27 cellular contexts compared by ENCODE assay signal in genomic region chr12:68912916-68913315, GRCh38. TPM values are rescaled to one million over a fixed set of nuclear protein-coding genes. Genes with fewer than 3 reads are reported as not detected.
A peak's percentile ranks its signal among the peaks of the same experiment; 100 is the strongest.
DNase-seq lines count a peak whose midpoint lies in the region; ATAC-seq and TF ChIP-seq lines count a peak whose summit lies in the region.
"Had no signal": no experiment of that assay in that cellular context is flagged by ENCODE, and none has a peak within 500 bp of the region (broad histone marks: within the 10 kb centered on the region; RNA-seq: fewer than 3 reads in every experiment).

No MANE protein-coding gene starts in this region.

- H3K9me3 ChIP-seq in GM23248 (ENCODE audit: low read depth) (no peaks in the 10 kb centered on the region), Loucy (ENCODE audit: insufficient read depth, low read depth, low read length) (no peaks in the 10 kb centered on the region)
- H3K9me3 ChIP-seq: gastrocnemius medialis, SJCRH30 had no signal

- H3K4me3 ChIP-seq in GM23248 (no peak overlapping the region), Loucy (ENCODE audit: low read length, poor library complexity, severe bottlenecking) (no peak overlapping the region), epithelial cell of proximal tubule (ENCODE audit: low read depth, low read length) (no peak overlapping the region)
- H3K4me3 ChIP-seq: BLaER1 treated with 17β-estradiol and CSF1 and Interleukin-3, amounts not matched to agents 10 nM and 100 nM; gastrocnemius medialis; lung; SJCRH30 had no signal

- in situ Hi-C loops in GM23248 (cut with MboI) = no loop called here

- no peaks in the 10 kb centered on the region for H3K27me3 ChIP-seq in GM23248 (replicated peaks; ENCODE audit: insufficient read depth)
- H3K27me3 ChIP-seq in Loucy (ENCODE audit: insufficient read depth, low read length, poor library complexity, severe bottlenecking) = no peaks in the 10 kb centered on the region
- H3K27me3 ChIP-seq: BLaER1 treated with 17β-estradiol and CSF1 and Interleukin-3, amounts not matched to agents 10 nM and 100 nM; gastrocnemius medialis; SJCRH30 had no signal

- peak; percentile 16 for DNase-seq in GM23248
- no peak for DNase-seq in epithelial cell of proximal tubule (ENCODE audit: low read depth)
- DNase-seq in nephron progenitor cell = no peak
- DNase-seq in caudate nucleus (lab: John Stamatoyannopoulos, UW) = no peak
- no peak for DNase-seq in activated CD4-positive, alpha-beta memory T cell treated with anti-CD3 and anti-CD28 coated beads for 36 hours
- no peak for DNase-seq in NCI-H1048 (lab: John Stamatoyannopoulos, UW)
- DNase-seq: activated B cell treated with CpG ODN at 0.5 μM for 24 hours; activated CD4-positive, alpha-beta T cell treated with anti-CD3 and anti-CD28 coated beads, Interleukin-2, amount 50 U/mL, for 1 hour; activated gamma-delta T cell; activated naive CD8-positive, alpha-beta T cell treated with anti-CD3 and anti-CD28 coated beads, Interleukin-2, amount 10 ng/mL, durations not matched to agents 7 days and 5 days; activated T-cell treated with anti-CD3 and anti-CD28 coated beads, Interleukin-2, amount 50 U/mL, for 24 hours; gastrocnemius medialis; NCI-H1092; NCI-H1694 treated with DMSO at 0.1 percent for 48 hours; NCI-H446 treated with DMSO at 0.1 percent for 48 hours; NCI-H82; RPMI8226; SJCRH30; T-cell had no signal

- no peaks in the 10 kb centered on the region for H3K27me3 Mint-ChIP-seq in nephron progenitor cell (ENCODE audit: low read depth, poor library complexity)
- H3K27me3 Mint-ChIP-seq in activated CD4-positive, alpha-beta memory T cell treated with anti-CD3 and anti-CD28 coated beads for 36 hours = no peaks in the 10 kb centered on the region
- H3K27me3 Mint-ChIP-seq: activated B cell treated with CpG ODN at 0.5 μM for 24 hours; activated naive CD8-positive, alpha-beta T cell treated with anti-CD3 and anti-CD28 coated beads, Interleukin-2, amount 10 ng/mL, durations not matched to agents 7 days and 5 days; dendritic cell treated with granulocyte-macrophage colony-stimulating factor and Interleukin-4, amounts not matched to agents 40 ng/mL and 50 ng/mL, for 4 days; T-cell; type B pancreatic cell had no signal

- intact Hi-C loops in activated CD4-positive, alpha-beta memory T cell treated with anti-CD3 and anti-CD28 coated beads for 36 hours (cut with micrococcal nuclease) = no loop called here

- H3K9me2 ChIP-seq in GM23248 (ENCODE audit: insufficient read depth) = no peaks in the 10 kb centered on the region
- no peaks in the 10 kb centered on the region for H3K9me2 ChIP-seq in Loucy (replicated peaks; ENCODE audit: low read depth, low read length)

- ATAC-seq in HG03039 (IDR thresholded peaks at IDR 0.05; ENCODE audit: unreplicated experiment) = no peak
- ATAC-seq: stimulated activated effector memory CD8-positive, alpha-beta T cell treated with anti-CD3 and anti-CD28 coated beads, Interleukin-12 subunit alpha, Interleukin-12 subunit beta, amount 100 ng/mL, for 72 hours; T-cell had no signal

- CTCF ChIA-PET in activated CD4-positive, alpha-beta memory T cell treated with anti-CD3 and anti-CD28 coated beads for 36 hours (lab: Charles Lee) = no interaction called here

- H3K27ac ChIP-seq in GM23248 (no peak overlapping the region), caudate nucleus (ENCODE audit: low read depth, low read length) (no peak overlapping the region)
- H3K27ac ChIP-seq: BLaER1 treated with 17β-estradiol and CSF1 and Interleukin-3, amounts not matched to agents 10 nM and 100 nM; SJCRH30 had no signal

- H3K79me2 ChIP-seq in GM23248 (ENCODE audit: insufficient read depth) (no peaks in the 10 kb centered on the region), Loucy (ENCODE audit: insufficient read depth, low read length) (no peaks in the 10 kb centered on the region)

- no peak overlapping the region for H3K4me2 ChIP-seq in GM23248 (ENCODE audit: unreplicated experiment)
- H3K4me2 ChIP-seq in Loucy (ENCODE audit: low read depth, low read length, poor library complexity, severe bottlenecking) = no peak overlapping the region
- H3K4me2 ChIP-seq: BLaER1 treated with 17β-estradiol and CSF1 and Interleukin-3, amounts not matched to agents 10 nM and 100 nM had no signal

- POLR2A ChIA-PET in activated CD4-positive, alpha-beta memory T cell treated with anti-CD3 and anti-CD28 coated beads for 36 hours (lab: Charles Lee) = no interaction called here

- H3K4me1 Mint-ChIP-seq in nephron progenitor cell = no peaks in the 10 kb centered on the region
- H3K4me1 Mint-ChIP-seq in activated CD4-positive, alpha-beta memory T cell treated with anti-CD3 and anti-CD28 coated beads for 36 hours (ENCODE audit: low read depth) = peaks cover 11% of the 10 kb centered on the region
- H3K4me1 Mint-ChIP-seq: activated B cell treated with CpG ODN at 0.5 μM for 24 hours; activated naive CD8-positive, alpha-beta T cell treated with anti-CD3 and anti-CD28 coated beads, Interleukin-2, amount 10 ng/mL, durations not matched to agents 7 days and 5 days; stimulated activated effector memory CD8-positive, alpha-beta T cell treated with anti-CD3 and anti-CD28 coated beads, Interleukin-12 subunit alpha, Interleukin-12 subunit beta, amount 100 ng/mL, for 72 hours had no signal

- H3K4me1 ChIP-seq in GM23248 (ENCODE audit: insufficient read depth) = peaks cover 27% of the 10 kb centered on the region
- H3K4me1 ChIP-seq in Loucy (ENCODE audit: insufficient read depth, low read length, poor library complexity, severe bottlenecking) = no peaks in the 10 kb centered on the region
- H3K4me1 ChIP-seq: gastrocnemius medialis, SJCRH30 had no signal

- H3K4me3 Mint-ChIP-seq in nephron progenitor cell = no peak overlapping the region
- H3K4me3 Mint-ChIP-seq in activated CD4-positive, alpha-beta memory T cell treated with anti-CD3 and anti-CD28 coated beads for 36 hours = no peak overlapping the region
- H3K4me3 Mint-ChIP-seq: activated B cell treated with CpG ODN at 0.5 μM for 24 hours; activated naive CD8-positive, alpha-beta T cell treated with anti-CD3 and anti-CD28 coated beads, Interleukin-2, amount 10 ng/mL, durations not matched to agents 7 days and 5 days; activated T-cell treated with anti-CD3 and anti-CD28 coated beads, Interleukin-2, amount 50 U/mL, for 24 hours; dendritic cell treated with granulocyte-macrophage colony-stimulating factor and Interleukin-4, amounts not matched to agents 40 ng/mL and 50 ng/mL, for 4 days; stimulated activated effector memory CD8-positive, alpha-beta T cell treated with anti-CD3 and anti-CD28 coated beads, Interleukin-12 subunit alpha, Interleukin-12 subunit beta, amount 100 ng/mL, for 72 hours; T-cell; type B pancreatic cell had no signal

- peak; percentile 25; the same call in 1 of the 2 replicates for TF ChIP-seq CTCF in Loucy (conservative IDR thresholded peaks at IDR 0.05; ENCODE audit: low read length)
- peak; percentile 29 for TF ChIP-seq CTCF in epithelial cell of proximal tubule (conservative IDR thresholded peaks at IDR 0.05; ENCODE audit: low read depth, low read length)
- TF ChIP-seq CTCF in nephron progenitor cell (IDR thresholded peaks at IDR 0.05) = no peak

- H4K20me1 ChIP-seq in GM23248 (ENCODE audit: insufficient read depth) (no peaks in the 10 kb centered on the region), Loucy (ENCODE audit: insufficient read depth, low read length, poor library complexity, severe bottlenecking) (no peaks in the 10 kb centered on the region)

- no peaks in the 10 kb centered on the region for H3K9me3 Mint-ChIP-seq in nephron progenitor cell
- H3K9me3 Mint-ChIP-seq in activated CD4-positive, alpha-beta memory T cell treated with anti-CD3 and anti-CD28 coated beads for 36 hours = no peaks in the 10 kb centered on the region
- H3K9me3 Mint-ChIP-seq: activated B cell treated with CpG ODN at 0.5 μM for 24 hours; activated T-cell treated with anti-CD3 and anti-CD28 coated beads, Interleukin-2, amount 50 U/mL, for 24 hours; dendritic cell treated with granulocyte-macrophage colony-stimulating factor and Interleukin-4, amounts not matched to agents 40 ng/mL and 50 ng/mL, for 4 days; stimulated activated effector memory CD8-positive, alpha-beta T cell treated with anti-CD3 and anti-CD28 coated beads, Interleukin-12 subunit alpha, Interleukin-12 subunit beta, amount 100 ng/mL, for 72 hours; T-cell; type B pancreatic cell had no signal

- H3F3A ChIP-seq in GM23248 (ENCODE audit: insufficient read depth) (peaks cover 10% of the 10 kb centered on the region; the same call in 1 of the 2 replicates), Loucy (ENCODE audit: low read depth) (no peaks in the 10 kb centered on the region)

- H3K36me3 ChIP-seq in GM23248 (ENCODE audit: low read depth) = no peaks in the 10 kb centered on the region
- no peaks in the 10 kb centered on the region for H3K36me3 ChIP-seq in Loucy (ENCODE audit: insufficient read depth, low read length)
- H3K36me3 ChIP-seq: gastrocnemius medialis, SJCRH30 had no signal

- H2AFZ ChIP-seq in GM23248 (no peak overlapping the region), Loucy (ENCODE audit: low read length) (no peak overlapping the region)

- WGBS in GM23248 (ENCODE audit: low coverage in 1 of 2, low lambda C conversion rate in 2 of 2, missing lambda C conversion rate in 2 of 2), 2 experiments = 69 to 73% methylated on average over 2 of the region's 2 CpGs

- no peaks in the 10 kb centered on the region for H3K36me3 Mint-ChIP-seq in nephron progenitor cell (ENCODE audit: low read depth)
- no peaks in the 10 kb centered on the region for H3K36me3 Mint-ChIP-seq in activated CD4-positive, alpha-beta memory T cell treated with anti-CD3 and anti-CD28 coated beads for 36 hours
- H3K36me3 Mint-ChIP-seq: activated naive CD8-positive, alpha-beta T cell treated with anti-CD3 and anti-CD28 coated beads, Interleukin-2, amount 10 ng/mL, durations not matched to agents 7 days and 5 days; stimulated activated effector memory CD8-positive, alpha-beta T cell treated with anti-CD3 and anti-CD28 coated beads, Interleukin-12 subunit alpha, Interleukin-12 subunit beta, amount 100 ng/mL, for 72 hours; T-cell; type B pancreatic cell had no signal

- H3K9ac ChIP-seq in GM23248 = no peak overlapping the region
- no peak overlapping the region for H3K9ac ChIP-seq in Loucy (ENCODE audit: low read depth, low read length, poor library complexity, severe bottlenecking)
- H3K9ac ChIP-seq: BLaER1 treated with 17β-estradiol and CSF1 and Interleukin-3, amounts not matched to agents 10 nM and 100 nM had no signal

- H3K27ac Mint-ChIP-seq in nephron progenitor cell = peak overlapping the region; percentile 41
- no peak overlapping the region for H3K27ac Mint-ChIP-seq in activated CD4-positive, alpha-beta memory T cell treated with anti-CD3 and anti-CD28 coated beads for 36 hours
- H3K27ac Mint-ChIP-seq: activated B cell treated with CpG ODN at 0.5 μM for 24 hours; activated naive CD8-positive, alpha-beta T cell treated with anti-CD3 and anti-CD28 coated beads, Interleukin-2, amount 10 ng/mL, durations not matched to agents 7 days and 5 days; activated T-cell treated with anti-CD3 and anti-CD28 coated beads, Interleukin-2, amount 50 U/mL, for 24 hours; dendritic cell treated with granulocyte-macrophage colony-stimulating factor and Interleukin-4, amounts not matched to agents 40 ng/mL and 50 ng/mL, for 4 days; stimulated activated effector memory CD8-positive, alpha-beta T cell treated with anti-CD3 and anti-CD28 coated beads, Interleukin-12 subunit alpha, Interleukin-12 subunit beta, amount 100 ng/mL, for 72 hours; T-cell; type B pancreatic cell had no signal

RNA-seq across cellular contexts. Expression of gene CPM, which starts 20.1 kb away (rescaled TPM):
- total RNA-seq in GM23248 (2014; rRNA removed; shearing (Covaris generic)) = 8.5 and 13.7 TPM in 2 replicates
- 21.0 and 22.5 TPM in 2 replicates for polyA plus RNA-seq in GM23248 (2016; fragmentation: Nextera tagmentation; extraction: Ambion mirVana)
- 35.0 and 41.7 TPM in 2 replicates for total RNA-seq in epithelial cell of proximal tubule
- total RNA-seq in activated CD4-positive, alpha-beta memory T cell treated with anti-CD3 and anti-CD28 coated beads for 36 hours = 10 to 100 TPM; 14.7 to 19.8 TPM
- polyA plus RNA-seq: neural cell had no signal
